In the genomic region with DNA sequence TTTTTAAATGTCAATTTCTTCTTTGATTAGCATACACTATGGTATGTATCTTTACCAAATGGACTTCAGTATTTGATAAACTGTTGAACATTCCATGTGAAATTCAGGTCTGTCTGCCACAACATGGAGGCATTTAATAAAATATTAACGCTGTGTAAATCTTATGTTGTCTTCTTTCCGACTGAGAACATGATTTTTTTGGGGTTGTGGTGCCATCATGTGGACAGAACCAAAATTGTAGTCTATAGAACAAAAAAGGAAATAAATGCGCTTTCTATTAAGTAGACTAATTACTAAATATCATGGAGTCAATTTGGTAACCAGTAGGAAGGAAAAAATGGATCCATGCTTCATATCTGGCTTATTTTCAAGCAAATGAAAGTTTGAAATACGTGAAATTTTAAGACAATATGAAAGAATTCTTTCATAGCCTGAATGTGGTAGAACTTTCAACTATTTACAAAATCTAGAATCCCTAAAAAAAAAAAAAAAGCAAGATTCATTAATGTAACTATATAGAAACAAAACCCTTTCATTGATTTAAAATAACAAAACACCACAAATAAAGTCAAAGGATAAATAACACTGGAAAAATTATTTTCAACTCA, we compare ENCODE assay signal across 1 cellular context.
A peak's percentile ranks its signal among the peaks of the same experiment; 100 is the strongest.
TF ChIP-seq lines count a peak whose summit lies in the region.

No MANE protein-coding gene starts in this region.

TF ChIP-seq in liver, 16 proteins besides CTCF, POLR2A, EP300 and RAD21 (continued from another document):
- TF ChIP-seq, protein P1, sequence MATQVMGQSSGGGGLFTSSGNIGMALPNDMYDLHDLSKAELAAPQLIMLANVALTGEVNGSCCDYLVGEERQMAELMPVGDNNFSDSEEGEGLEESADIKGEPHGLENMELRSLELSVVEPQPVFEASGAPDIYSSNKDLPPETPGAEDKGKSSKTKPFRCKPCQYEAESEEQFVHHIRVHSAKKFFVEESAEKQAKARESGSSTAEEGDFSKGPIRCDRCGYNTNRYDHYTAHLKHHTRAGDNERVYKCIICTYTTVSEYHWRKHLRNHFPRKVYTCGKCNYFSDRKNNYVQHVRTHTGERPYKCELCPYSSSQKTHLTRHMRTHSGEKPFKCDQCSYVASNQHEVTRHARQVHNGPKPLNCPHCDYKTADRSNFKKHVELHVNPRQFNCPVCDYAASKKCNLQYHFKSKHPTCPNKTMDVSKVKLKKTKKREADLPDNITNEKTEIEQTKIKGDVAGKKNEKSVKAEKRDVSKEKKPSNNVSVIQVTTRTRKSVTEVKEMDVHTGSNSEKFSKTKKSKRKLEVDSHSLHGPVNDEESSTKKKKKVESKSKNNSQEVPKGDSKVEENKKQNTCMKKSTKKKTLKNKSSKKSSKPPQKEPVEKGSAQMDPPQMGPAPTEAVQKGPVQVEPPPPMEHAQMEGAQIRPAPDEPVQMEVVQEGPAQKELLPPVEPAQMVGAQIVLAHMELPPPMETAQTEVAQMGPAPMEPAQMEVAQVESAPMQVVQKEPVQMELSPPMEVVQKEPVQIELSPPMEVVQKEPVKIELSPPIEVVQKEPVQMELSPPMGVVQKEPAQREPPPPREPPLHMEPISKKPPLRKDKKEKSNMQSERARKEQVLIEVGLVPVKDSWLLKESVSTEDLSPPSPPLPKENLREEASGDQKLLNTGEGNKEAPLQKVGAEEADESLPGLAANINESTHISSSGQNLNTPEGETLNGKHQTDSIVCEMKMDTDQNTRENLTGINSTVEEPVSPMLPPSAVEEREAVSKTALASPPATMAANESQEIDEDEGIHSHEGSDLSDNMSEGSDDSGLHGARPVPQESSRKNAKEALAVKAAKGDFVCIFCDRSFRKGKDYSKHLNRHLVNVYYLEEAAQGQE (IDR thresholded peaks at IDR 0.05) = no peak
- TF ChIP-seq RXRA (IDR thresholded peaks at IDR 0.05) = no peak
- TF ChIP-seq SP1 (IDR thresholded peaks at IDR 0.05) = no peak
- TF ChIP-seq FOXA2 (IDR thresholded peaks at IDR 0.05) = no peak
- peak; percentile 34 for TF ChIP-seq TAF1 (conservative IDR thresholded peaks at IDR 0.05)
- TF ChIP-seq FOXA1 (IDR thresholded peaks at IDR 0.05) = no peak
- TF ChIP-seq GABPA (IDR thresholded peaks at IDR 0.05 in 1 of 2, conservative IDR thresholded peaks at IDR 0.05 in 1 of 2) = no peak
- no peak for TF ChIP-seq JUND (IDR thresholded peaks at IDR 0.05)
- TF ChIP-seq NR2F2 (IDR thresholded peaks at IDR 0.05) = no peak
